Comparison of ENCODE assay signal across 9 cellular contexts in the genomic region with DNA sequence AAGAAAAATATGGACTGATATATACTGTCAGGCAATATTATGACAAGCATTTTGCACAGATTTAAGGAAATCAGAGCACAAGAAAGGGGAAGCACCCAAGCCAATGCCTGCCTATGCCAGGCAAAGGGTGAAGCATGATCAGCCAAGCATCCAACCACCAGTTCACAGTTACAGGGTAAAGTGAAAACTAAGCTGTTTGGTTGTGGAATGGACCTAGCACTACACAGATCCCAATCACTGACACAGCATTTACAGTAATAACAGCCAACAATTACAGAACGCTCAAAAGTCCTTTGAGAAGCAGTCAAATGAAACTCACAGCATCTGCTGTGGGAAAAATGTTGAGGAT.
DNase-seq lines count a peak whose midpoint lies in the region; ATAC-seq and TF ChIP-seq lines count a peak whose summit lies in the region.
"Had no signal": no experiment of that assay in that cellular context is flagged by ENCODE, and none has a peak within 500 bp of the region (broad histone marks: within the 10 kb centered on the region; RNA-seq: fewer than 3 reads in every experiment).

No MANE protein-coding gene starts in this region.

- peak overlapping the region; percentile 14 to 88 (median 82); a peak in 21 of 22 replicates for H3K9ac ChIP-seq in BLaER1 treated with 17β-estradiol and CSF1 and Interleukin-3, amounts not matched to agents 10 nM and 100 nM

- H3K36me3 ChIP-seq in BLaER1 treated with 17β-estradiol and CSF1 and Interleukin-3, amounts not matched to agents 10 nM and 100 nM: no peaks in the 10 kb centered on the region
- no peaks in the 10 kb centered on the region for H3K36me3 ChIP-seq in SJCRH30

- peak overlapping the region; percentile 69 to 94 (median 87) for H3K4me2 ChIP-seq in BLaER1 treated with 17β-estradiol and CSF1 and Interleukin-3, amounts not matched to agents 10 nM and 100 nM

- peaks cover 0 to 4% (median 0%) of the 10 kb centered on the region in 11 experiments; a peak in 2 of 22 replicates for H3K9me3 ChIP-seq in BLaER1 treated with 17β-estradiol and CSF1 and Interleukin-3, amounts not matched to agents 10 nM and 100 nM (replicated peaks in 1 of 11)
- H3K9me3 ChIP-seq in SJCRH30 (replicated peaks): no peaks in the 10 kb centered on the region

- H3K4me1 ChIP-seq in BLaER1 treated with 17β-estradiol and CSF1 and Interleukin-3, amounts not matched to agents 10 nM and 100 nM: peaks cover 49 to 98% (median 76%) of the 10 kb centered on the region in 10 experiments
- H3K4me1 ChIP-seq in SJCRH30: no peaks in the 10 kb centered on the region

- POLR2A ChIA-PET in GM10248 (lab: Yijun Ruan, JAX): no interaction called here

- DNase-seq in SKM-1 (lab: John Stamatoyannopoulos, UW; ENCODE audit: unreplicated experiment): peak; percentile 21
- no peak for DNase-seq in SJCRH30
- no peak for DNase-seq in NCI-H748 (lab: John Stamatoyannopoulos, UW; ENCODE audit: unreplicated experiment)
- DNase-seq in GM10248 (ENCODE audit: extremely low spot score): no peak
- DNase-seq in coronary artery (ENCODE audit: low spot score): no peak
- DNase-seq: activated naive CD4-positive, alpha-beta T cell treated with anti-CD3 and anti-CD28 coated beads, Interleukin-2, amount 10 ng/mL, durations not matched to agents 7 days and 5 days had no signal

- TF ChIP-seq CTCF in GM10248 (IDR thresholded peaks at IDR 0.05; ENCODE audit: control extremely low read depth, extremely low read depth, low read depth, missing control alignments) (no peak), coronary artery (IDR thresholded peaks at IDR 0.05) (no peak)

- no peaks in the 10 kb centered on the region for H4K20me1 ChIP-seq in BLaER1 treated with 17β-estradiol and CSF1 and Interleukin-3, amounts not matched to agents 10 nM and 100 nM

- peak overlapping the region in 8 of 10 experiments; percentile 6 to 51 (median 32); a peak in 7 of 20 replicates for H3K4me3 ChIP-seq in BLaER1 treated with 17β-estradiol and CSF1 and Interleukin-3, amounts not matched to agents 10 nM and 100 nM
- no peak overlapping the region for H3K4me3 ChIP-seq in SJCRH30
- no peak overlapping the region for H3K4me3 ChIP-seq in coronary artery

- H3K27me3 ChIP-seq in BLaER1 treated with 17β-estradiol and CSF1 and Interleukin-3, amounts not matched to agents 10 nM and 100 nM: no peaks in the 10 kb centered on the region
- no peaks in the 10 kb centered on the region for H3K27me3 ChIP-seq in SJCRH30

- CTCF ChIA-PET in GM10248 (lab: Yijun Ruan, JAX): interaction anchor here (2.6 kb wide), 1 partner anchor 10 kb away, joined by 12 read pairs; no protein-coding TSS in a partner anchor

- ATAC-seq in GM19351 (IDR thresholded peaks at IDR 0.05; ENCODE audit: unreplicated experiment) (peak; percentile 83), HG02981 (IDR thresholded peaks at IDR 0.05; ENCODE audit: unreplicated experiment) (peak; percentile 92)

- peak overlapping the region; percentile 46 to 99 (median 95); a peak in 21 of 22 replicates for H3K27ac ChIP-seq in BLaER1 treated with 17β-estradiol and CSF1 and Interleukin-3, amounts not matched to agents 10 nM and 100 nM
- H3K27ac ChIP-seq in SJCRH30: no peak overlapping the region
- H3K27ac ChIP-seq in coronary artery: no peak overlapping the region

Comparison
In these comparisons a context has a peak if more than half of its experiments do, and no peak if none do; other contexts are left out.
1. H3K27ac ChIP-seq: peak in BLaER1 treated with 17β-estradiol and CSF1 and Interleukin-3, amounts not matched to agents 10 nM and 100 nM (11 of 11); none in SJCRH30 (single experiment) and coronary artery (0 of 2).
2. H3K4me3 ChIP-seq: peak in BLaER1 treated with 17β-estradiol and CSF1 and Interleukin-3, amounts not matched to agents 10 nM and 100 nM (8 of 10); none in SJCRH30 (single experiment) and coronary artery (single experiment).